Comparison of ENCODE assay signal across 1 cellular context in the genomic region with DNA sequence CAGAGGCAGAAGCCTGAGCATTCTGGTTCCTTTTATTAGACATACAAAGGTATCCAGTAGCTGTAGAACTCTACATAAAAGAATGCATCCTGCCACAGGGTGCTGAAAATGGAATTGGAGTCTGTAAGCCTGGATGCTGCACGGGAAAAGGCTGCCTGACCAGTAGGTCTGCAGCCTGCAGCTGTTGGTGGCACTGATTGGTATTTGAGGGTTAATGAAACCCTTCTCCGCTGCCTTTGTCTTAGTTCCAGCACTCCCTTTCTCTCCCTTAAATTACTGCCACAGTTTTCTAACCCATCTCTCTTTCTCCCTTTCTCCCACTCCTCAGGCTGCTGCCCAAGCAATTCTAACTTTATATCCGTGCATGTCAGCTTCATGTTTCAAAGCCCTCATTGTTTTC.
TF ChIP-seq lines count a peak whose summit lies in the region.

No MANE protein-coding gene starts in this region.

TF ChIP-seq in H1, 55 proteins besides CTCF, POLR2A, EP300 and RAD21:
- TF ChIP-seq ATF2 (IDR thresholded peaks at IDR 0.05; ENCODE audit: low read length) (no peak), GTF2F1 (IDR thresholded peaks at IDR 0.05; ENCODE audit: borderline replicate concordance, low read depth, low read length) (no peak), CEBPB (IDR thresholded peaks at IDR 0.05; ENCODE audit: low read depth, low read length) (no peak), JUN (IDR thresholded peaks at IDR 0.05; ENCODE audit: low read depth, low read length) (no peak), SAP30 (IDR thresholded peaks at IDR 0.05; ENCODE audit: insufficient read depth, insufficient replicate concordance, low read length) (no peak), EGR1 (IDR thresholded peaks at IDR 0.05; ENCODE audit: borderline replicate concordance, low read depth, low read length) (no peak), HDAC6 (IDR thresholded peaks at IDR 0.05; ENCODE audit: low read depth, low read length) (no peak), TEAD4 (IDR thresholded peaks at IDR 0.05; ENCODE audit: low read depth, low read length) (no peak)
